ENCODE assay signal across 31 cellular contexts in the genomic region with DNA sequence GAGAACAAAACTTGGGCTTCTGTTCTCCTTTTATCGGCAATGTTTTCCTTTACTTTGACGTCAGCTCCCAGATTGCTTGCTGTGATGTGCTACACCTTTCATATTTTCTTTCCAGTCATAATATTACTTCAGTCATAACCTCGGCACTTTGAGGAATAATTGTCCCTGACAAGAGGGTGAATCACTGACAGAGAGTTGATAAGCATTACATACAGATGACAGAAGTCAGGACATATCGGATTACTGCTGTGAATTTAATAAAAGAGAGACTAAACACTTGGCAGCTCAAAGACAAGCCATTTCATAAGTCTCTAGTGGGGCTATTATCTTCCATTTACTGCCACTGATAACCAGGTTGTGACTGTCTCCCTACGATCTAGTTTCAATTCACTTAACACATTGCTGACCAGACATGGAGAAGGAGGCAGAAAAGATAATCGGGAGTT.
DNase-seq lines count a peak whose midpoint lies in the region; TF ChIP-seq lines count a peak whose summit lies in the region.
"Had no signal": no experiment of that assay in that cellular context is flagged by ENCODE, and none has a peak within 500 bp of the region (broad histone marks: within the 10 kb centered on the region; RNA-seq: fewer than 3 reads in every experiment).

No MANE protein-coding gene starts in this region.

- peak overlapping the region; percentile 31 for H3K4me2 ChIP-seq in neural progenitor cell

- no peak overlapping the region for H2AFZ ChIP-seq in neural progenitor cell (replicated peaks)

- H3K9ac ChIP-seq in neural progenitor cell, result no peak overlapping the region

- no peak overlapping the region for H3K4me3 ChIP-seq in neural progenitor cell
- H3K4me3 ChIP-seq: gastroesophageal sphincter, GM12878, psoas muscle, testis, uterus had no signal

- peaks cover 11% of the 10 kb centered on the region for H3K4me1 Mint-ChIP-seq in neural progenitor cell
- H3K4me1 Mint-ChIP-seq in activated T-cell treated with anti-CD3 and anti-CD28 coated beads, Interleukin-2, amount 50 U/mL, for 24 hours (ENCODE audit: low read depth), result no peaks in the 10 kb centered on the region
- H3K4me1 Mint-ChIP-seq: activated CD4-positive, alpha-beta memory T cell treated with anti-CD3 and anti-CD28 coated beads, Interleukin-2, amount 10 ng/mL, durations not matched to agents 7 days and 5 days; activated naive CD8-positive, alpha-beta T cell treated with anti-CD3 and anti-CD28 coated beads, Interleukin-2, amount 10 ng/mL, durations not matched to agents 7 days and 5 days; CD4-positive, CD25-positive, alpha-beta regulatory T cell; central memory CD8-positive, alpha-beta T cell; naive thymus-derived CD4-positive, alpha-beta T cell had no signal

- H3K9me3 Mint-ChIP-seq in neural progenitor cell, result no peaks in the 10 kb centered on the region
- H3K9me3 Mint-ChIP-seq in activated T-cell treated with anti-CD3 and anti-CD28 coated beads, Interleukin-2, amount 50 U/mL, for 24 hours, result peaks cover 2% of the 10 kb centered on the region

- TF ChIP-seq CTCF in neural progenitor cell (IDR thresholded peaks at IDR 0.05), result no peak

- no peak overlapping the region for H3K4me3 Mint-ChIP-seq in neural progenitor cell
- H3K4me3 Mint-ChIP-seq in activated T-cell treated with anti-CD3 and anti-CD28 coated beads, Interleukin-2, amount 50 U/mL, for 24 hours, result no peak overlapping the region
- H3K4me3 Mint-ChIP-seq: activated CD4-positive, alpha-beta memory T cell treated with anti-CD3 and anti-CD28 coated beads, Interleukin-2, amount 10 ng/mL, durations not matched to agents 7 days and 5 days; activated naive CD8-positive, alpha-beta T cell treated with anti-CD3 and anti-CD28 coated beads, Interleukin-2, amount 10 ng/mL, durations not matched to agents 7 days and 5 days; CD4-positive, CD25-positive, alpha-beta regulatory T cell; central memory CD8-positive, alpha-beta T cell; naive thymus-derived CD4-positive, alpha-beta T cell had no signal

- no peaks in the 10 kb centered on the region for H3K36me3 ChIP-seq in neural progenitor cell
- H3K36me3 ChIP-seq: gastroesophageal sphincter, uterus had no signal

- no peak overlapping the region for H3K27ac Mint-ChIP-seq in neural progenitor cell
- no peak overlapping the region for H3K27ac Mint-ChIP-seq in activated T-cell treated with anti-CD3 and anti-CD28 coated beads, Interleukin-2, amount 50 U/mL, for 24 hours
- H3K27ac Mint-ChIP-seq: activated CD4-positive, alpha-beta memory T cell treated with anti-CD3 and anti-CD28 coated beads, Interleukin-2, amount 10 ng/mL, durations not matched to agents 7 days and 5 days; activated naive CD8-positive, alpha-beta T cell treated with anti-CD3 and anti-CD28 coated beads, Interleukin-2, amount 10 ng/mL, durations not matched to agents 7 days and 5 days; CD4-positive, CD25-positive, alpha-beta regulatory T cell; naive thymus-derived CD4-positive, alpha-beta T cell had no signal

- DNase-seq in NCI-H146 treated with DMSO at 0.1 percent for 48 hours (lab: John Stamatoyannopoulos, UW; ENCODE audit: unreplicated experiment), result peak; percentile 2
- no peak for DNase-seq in NCI-H146 (lab: John Stamatoyannopoulos, UW)
- DNase-seq in NCI-H187 (lab: John Stamatoyannopoulos, UW), result peak; percentile 12 to 28
- DNase-seq in NCI-H82 treated with DMSO at 0.1 percent for 48 hours (lab: John Stamatoyannopoulos, UW; ENCODE audit: unreplicated experiment), result peak; percentile 93
- no peak for DNase-seq in neural progenitor cell (ENCODE audit: low spot score)
- DNase-seq in ecto neural progenitor cell (ENCODE audit: low spot score), result no peak
- DNase-seq in activated T-cell treated with anti-CD3 and anti-CD28 coated beads, Interleukin-2, amount 50 U/mL, for 24 hours, result no peak
- no peak for DNase-seq in activated T-cell treated with anti-CD3 and anti-CD28 coated beads for 4 hours
- DNase-seq: 8988T; activated CD4-positive, alpha-beta memory T cell treated with anti-CD3 and anti-CD28 coated beads, Interleukin-2, amount 10 ng/mL, durations not matched to agents 7 days and 5 days; activated CD4-positive, alpha-beta T cell treated with anti-CD3 and anti-CD28 coated beads for 1 hour; activated CD8-positive, alpha-beta memory T cell treated with anti-CD3 and anti-CD28 coated beads, Interleukin-2, amount 50 U/mL, for 48 hours; activated naive CD8-positive, alpha-beta T cell treated with anti-CD3 and anti-CD28 coated beads, Interleukin-2, amount 10 ng/mL, durations not matched to agents 7 days and 5 days; CD4-positive, CD25-positive, alpha-beta regulatory T cell; EL; HCEC 1CT; KG1; left ventricle myocardium superior; midbrain; MM.1S; naive thymus-derived CD4-positive, alpha-beta T cell; NCI-H69; occipital lobe; psoas muscle; stimulated activated naive CD4-positive, alpha-beta T cell treated with Interleukin-2 at 50 U/mL for 16 hours; T-helper 2 cell; testis; uterus had no signal

- H3K79me2 ChIP-seq in neural progenitor cell (ENCODE audit: low read depth), result no peaks in the 10 kb centered on the region

- peaks cover 2% of the 10 kb centered on the region for H3K27me3 Mint-ChIP-seq in neural progenitor cell (ENCODE audit: insufficient read depth, low read depth)
- H3K27me3 Mint-ChIP-seq in activated T-cell treated with anti-CD3 and anti-CD28 coated beads, Interleukin-2, amount 50 U/mL, for 24 hours, result no peaks in the 10 kb centered on the region
- H3K27me3 Mint-ChIP-seq: activated CD4-positive, alpha-beta memory T cell treated with anti-CD3 and anti-CD28 coated beads, Interleukin-2, amount 10 ng/mL, durations not matched to agents 7 days and 5 days; activated naive CD8-positive, alpha-beta T cell treated with anti-CD3 and anti-CD28 coated beads, Interleukin-2, amount 10 ng/mL, durations not matched to agents 7 days and 5 days; CD4-positive, CD25-positive, alpha-beta regulatory T cell; central memory CD8-positive, alpha-beta T cell; naive thymus-derived CD4-positive, alpha-beta T cell had no signal

- H3K4me1 ChIP-seq in neural progenitor cell, result peaks cover 8% of the 10 kb centered on the region
- H3K4me1 ChIP-seq: gastroesophageal sphincter, psoas muscle, testis, uterus had no signal

- H3K9me3 ChIP-seq in neural progenitor cell (ENCODE audit: low read depth), result no peaks in the 10 kb centered on the region
- H3K9me3 ChIP-seq: gastroesophageal sphincter, psoas muscle, testis, uterus had no signal

- H3K27me3 ChIP-seq in neural progenitor cell, result no peaks in the 10 kb centered on the region
- H3K27me3 ChIP-seq: gastroesophageal sphincter, testis, uterus had no signal

- peak overlapping the region; percentile 21 for H3K27ac ChIP-seq in neural progenitor cell
- H3K27ac ChIP-seq: gastroesophageal sphincter, psoas muscle, testis, uterus had no signal

- H3K36me3 Mint-ChIP-seq in neural progenitor cell, result no peaks in the 10 kb centered on the region
- H3K36me3 Mint-ChIP-seq in activated T-cell treated with anti-CD3 and anti-CD28 coated beads, Interleukin-2, amount 50 U/mL, for 24 hours (ENCODE audit: low read depth), result no peaks in the 10 kb centered on the region
- H3K36me3 Mint-ChIP-seq: activated naive CD8-positive, alpha-beta T cell treated with anti-CD3 and anti-CD28 coated beads, Interleukin-2, amount 10 ng/mL, durations not matched to agents 7 days and 5 days; CD4-positive, CD25-positive, alpha-beta regulatory T cell; naive thymus-derived CD4-positive, alpha-beta T cell had no signal

- H3F3A ChIP-seq in neural progenitor cell (ENCODE audit: low read depth), result no peaks in the 10 kb centered on the region

- no peaks in the 10 kb centered on the region for H4K20me1 ChIP-seq in neural progenitor cell (ENCODE audit: low read depth)

Comparison
In these comparisons a context has a peak if more than half of its experiments do, and no peak if none do; other contexts are left out.
1. DNase-seq: peak in NCI-H146 treated with DMSO at 0.1 percent for 48 hours (single experiment), NCI-H187 (2 of 2) and NCI-H82 treated with DMSO at 0.1 percent for 48 hours (single experiment); none in NCI-H146 (single experiment), neural progenitor cell (single experiment), ecto neural progenitor cell (single experiment), activated T-cell treated with anti-CD3 and anti-CD28 coated beads, Interleukin-2, amount 50 U/mL, for 24 hours (single experiment) and activated T-cell treated with anti-CD3 and anti-CD28 coated beads for 4 hours (single experiment).